16 cellular contexts compared by ENCODE assay signal in the genomic region with DNA sequence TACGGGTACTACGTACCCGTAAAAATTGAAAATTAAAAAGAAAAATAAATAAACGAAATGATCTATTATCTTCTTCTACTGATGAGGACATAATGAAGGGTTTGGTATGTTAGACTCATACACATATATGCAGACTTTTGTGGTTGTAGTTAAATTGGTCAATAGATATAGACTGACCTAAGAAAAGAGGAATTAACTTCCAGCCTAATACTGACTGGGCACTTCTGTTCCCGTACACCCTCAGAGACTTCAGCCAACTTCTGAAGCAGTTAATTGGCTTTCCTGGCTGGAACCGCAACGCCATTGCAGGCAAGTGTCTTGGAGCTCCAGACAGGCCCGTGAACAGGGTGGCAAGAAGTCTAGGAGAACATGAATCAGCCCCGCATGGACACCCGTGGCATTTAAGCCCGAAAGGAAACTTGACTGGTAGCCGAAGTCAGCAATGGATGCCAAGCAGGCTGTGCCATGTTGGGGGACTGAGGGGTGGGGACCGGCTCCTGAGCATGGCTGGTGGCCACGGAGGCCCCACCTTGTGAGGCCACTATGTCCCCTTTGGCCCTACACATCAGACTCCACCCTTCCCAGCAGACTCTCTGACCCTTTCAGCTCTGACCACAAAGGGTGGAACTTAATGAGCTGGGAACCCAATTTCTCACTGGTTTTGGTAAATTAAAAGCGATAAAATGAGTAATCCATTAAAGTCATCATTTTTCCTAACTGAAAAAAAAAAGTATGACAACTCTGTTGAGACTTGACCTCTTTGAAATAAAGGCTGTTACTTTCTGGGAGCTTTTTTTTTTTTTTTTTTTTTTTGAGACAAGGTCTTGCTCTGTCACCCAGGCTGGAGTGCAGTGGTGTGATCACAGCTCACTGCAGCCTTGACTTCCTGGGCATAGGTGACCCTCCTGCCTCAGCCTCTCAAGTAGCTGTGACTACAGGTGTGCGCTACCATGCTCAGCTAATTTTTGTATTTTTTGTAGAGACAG. TPM values are rescaled to one million over a fixed set of nuclear protein-coding genes. Genes with fewer than 3 reads are reported as not detected.
DNase-seq lines count a peak whose midpoint lies in the region; ATAC-seq, FAIRE-seq and TF ChIP-seq lines count a peak whose summit lies in the region.
"Had no signal": no experiment of that assay in that cellular context is flagged by ENCODE, and none has a peak within 500 bp of the region (broad histone marks: within the 10 kb centered on the region; RNA-seq: fewer than 3 reads in every experiment).

No MANE protein-coding gene starts in this region.

- H3K4me3 ChIP-seq in astrocyte (ENCODE audit: insufficient read depth, low read depth, low read length) (no peak overlapping the region), skin epidermis (no peak overlapping the region)
- H3K4me3 ChIP-seq: testis had no signal

- no peak overlapping the region for H2AFZ ChIP-seq in astrocyte (ENCODE audit: low read depth, low read length)
- H2AFZ ChIP-seq: parathyroid adenoma had no signal

- no peaks in the 10 kb centered on the region for H3K9me3 ChIP-seq in CD4-positive, alpha-beta T cell (ENCODE audit: control insufficient read depth, low read length)
- H3K9me3 ChIP-seq in astrocyte (ENCODE audit: insufficient read depth, low read depth, low read length), result no peaks in the 10 kb centered on the region
- H3K9me3 ChIP-seq: testis had no signal

- CTCF ChIA-PET in CD4-positive, alpha-beta T cell (lab: Charles Lee), result interaction anchor here (0.6 to 0.9 kb wide), 2 partner anchors 27 to 85 kb away, joined by 3 read pairs; no protein-coding TSS in a partner anchor

- H3K4me2 ChIP-seq in astrocyte (ENCODE audit: low read length), result no peak overlapping the region

- H3K36me3 ChIP-seq in astrocyte (ENCODE audit: insufficient read depth, low read length), result no peaks in the 10 kb centered on the region

- ATAC-seq in CD4-positive, alpha-beta T cell (ENCODE audit: poor library complexity), result no peak
- ATAC-seq in esophagus mucosa, result no peak

- peak overlapping the region; percentile 80 for H3K27ac Mint-ChIP-seq in CD4-positive, alpha-beta T cell
- peak overlapping the region; percentile 26 for H3K27ac Mint-ChIP-seq in astrocyte (ENCODE audit: unreplicated experiment)

- peaks cover 68% of the 10 kb centered on the region for H3K4me1 Mint-ChIP-seq in CD4-positive, alpha-beta T cell (ENCODE audit: low read depth)
- H3K4me1 Mint-ChIP-seq in astrocyte (ENCODE audit: low read depth, unreplicated experiment), result peaks cover 40% of the 10 kb centered on the region

- peaks cover 13% of the 10 kb centered on the region for H3K4me1 ChIP-seq in astrocyte (ENCODE audit: insufficient read depth, low read length)
- H3K4me1 ChIP-seq: parathyroid adenoma had no signal

- H3K27me3 Mint-ChIP-seq in CD4-positive, alpha-beta T cell, result no peaks in the 10 kb centered on the region
- H3K27me3 Mint-ChIP-seq in astrocyte (ENCODE audit: low read depth, unreplicated experiment), result no peaks in the 10 kb centered on the region
- H3K27me3 Mint-ChIP-seq: activated naive CD4-positive, alpha-beta T cell treated with anti-CD3 and anti-CD28 coated beads, Interleukin-2, amount 50 U/mL, for 24 hours; CD8-positive, alpha-beta memory T cell; central memory CD8-positive, alpha-beta T cell had no signal

- H3K36me3 Mint-ChIP-seq in CD4-positive, alpha-beta T cell (ENCODE audit: low read depth), result peaks cover 57% of the 10 kb centered on the region
- H3K36me3 Mint-ChIP-seq in astrocyte (ENCODE audit: low read depth, unreplicated experiment), result peaks cover 18% of the 10 kb centered on the region

- peaks cover 9% of the 10 kb centered on the region for H3K79me2 ChIP-seq in astrocyte (ENCODE audit: insufficient read depth, low read length)
- H3K79me2 ChIP-seq: parathyroid adenoma had no signal

- FAIRE-seq in astrocyte (lab: Jason Lieb, UNC), result no peak
- FAIRE-seq: keratinocyte had no signal

- DNase-seq in CD4-positive, alpha-beta T cell, result no peak
- DNase-seq in M059J (ENCODE audit: low read depth), result peak; percentile 29
- DNase-seq in astrocyte (ENCODE audit: low read depth), result no peak
- DNase-seq in iPS-NIHi7 (ENCODE audit: extremely low spot score), result no peak
- DNase-seq in hypothalamus (lab: John Stamatoyannopoulos, UW), result no peak
- DNase-seq: activated CD8-positive, alpha-beta memory T cell treated with anti-CD3 and anti-CD28 coated beads for 24 hours; CD8-positive, alpha-beta memory T cell; stimulated activated CD4-positive, alpha-beta T cell treated with anti-CD3 and anti-CD28 coated beads, Interleukin-12 subunit alpha, Interleukin-12 subunit beta, amount 100 ng/mL, for 4 hours; testis had no signal

- no peaks in the 10 kb centered on the region for H3K9me3 Mint-ChIP-seq in CD4-positive, alpha-beta T cell
- no peaks in the 10 kb centered on the region for H3K9me3 Mint-ChIP-seq in astrocyte (ENCODE audit: unreplicated experiment)
- H3K9me3 Mint-ChIP-seq: activated naive CD4-positive, alpha-beta T cell treated with anti-CD3 and anti-CD28 coated beads, Interleukin-2, amount 50 U/mL, for 24 hours; CD8-positive, alpha-beta memory T cell; central memory CD8-positive, alpha-beta T cell had no signal

- H3K27me3 ChIP-seq in CD4-positive, alpha-beta T cell (ENCODE audit: control insufficient read depth, insufficient read depth, low read length), result no peaks in the 10 kb centered on the region
- no peaks in the 10 kb centered on the region for H3K27me3 ChIP-seq in astrocyte (ENCODE audit: insufficient read depth, low read length)
- H3K27me3 ChIP-seq: testis had no signal

- intact Hi-C loops in CD4-positive, alpha-beta T cell (cut with DNase I, micrococcal nuclease), result loop anchor here in 1 of 2 experiments (5.0 kb wide), 1 partner anchor 32 kb away; no protein-coding TSS in a partner anchor

- no peak for TF ChIP-seq CTCF in CD4-positive, alpha-beta T cell (IDR thresholded peaks at IDR 0.05)
- TF ChIP-seq CTCF in astrocyte (IDR thresholded peaks at IDR 0.05; ENCODE audit: insufficient read depth, low read depth, low read length), result no peak

- H3K4me3 Mint-ChIP-seq in CD4-positive, alpha-beta T cell, result no peak overlapping the region
- no peak overlapping the region for H3K4me3 Mint-ChIP-seq in astrocyte (ENCODE audit: unreplicated experiment)

- no peak overlapping the region for H3K9ac ChIP-seq in astrocyte (ENCODE audit: low read length)
- H3K9ac ChIP-seq: parathyroid adenoma had no signal

- POLR2A ChIA-PET in CD4-positive, alpha-beta T cell (lab: Charles Lee), result interaction anchor here (1.0 kb wide), 1 partner anchor 21 kb away, joined by 3 read pairs; no protein-coding TSS in a partner anchor

- H3K27ac ChIP-seq in CD4-positive, alpha-beta T cell (ENCODE audit: low read depth, low read length), result no peak overlapping the region
- H3K27ac ChIP-seq in astrocyte (ENCODE audit: low read depth, low read length) (no peak overlapping the region), skin epidermis (peak overlapping the region in 13 of 21 experiments; percentile 12 to 89 (median 72))
- H3K27ac ChIP-seq: parathyroid adenoma, testis had no signal

- no peaks in the 10 kb centered on the region for H4K20me1 ChIP-seq in astrocyte (ENCODE audit: insufficient read depth, low read length)

RNA-seq across cellular contexts. Expression of gene RUNX1, which starts 54.2 kb away (rescaled TPM):
- total RNA-seq in CD4-positive, alpha-beta T cell, result 10 to 100 TPM; 71.7 to 74.3 TPM
- total RNA-seq in M059J (2014; rRNA removed; shearing (Covaris generic)), result 13.8 and 43.1 TPM in 2 replicates
- total RNA-seq in astrocyte, result 84.6 and 94.1 TPM in 2 replicates
- total RNA-seq in esophagus mucosa, result 18.3 TPM
- total RNA-seq: G401 had no signal

Comparison
In these comparisons a context has a peak if more than half of its experiments do, and no peak if none do; other contexts are left out.
1. H3K27ac ChIP-seq: peak in skin epidermis (13 of 21); none in CD4-positive, alpha-beta T cell (single experiment) and astrocyte (single experiment).